ENCODE assay signal across 20 cellular contexts in genomic region chr20:1931830-1932229, GRCh38.
"Had no signal": no experiment of that assay in that cellular context is flagged by ENCODE, and none has a peak within 500 bp of the region (broad histone marks: within the 10 kb centered on the region; RNA-seq: fewer than 3 reads in every experiment).

No MANE protein-coding gene starts in this region.

- H3K9me3 ChIP-seq: SK-N-SH had no signal

- H3K4me2 ChIP-seq: KMS-11, SK-N-SH had no signal

- FAIRE-seq: HepG2 had no signal

- DNase-seq: IMR-90, Kasumi-1, MM.1S, NCI-H1092 treated with DMSO at 0.1 percent for 48 hours, NCI-H1436, NCI-H187, NCI-H2029, NCI-H2081 treated with DMSO at 0.1 percent for 48 hours, NCI-H2171, NCI-H226, NCI-H510A, NCI-H524 treated with DMSO at 0.1 percent for 48 hours, NCI-H69, NCI-H774, SHP77, SK-N-SH had no signal

- H3K9ac ChIP-seq: KMS-11, SK-N-SH had no signal

- ATAC-seq: HepG2, Panc1 had no signal

- H3K27ac ChIP-seq: KMS-11, RWPE1 had no signal
